ENCODE assay signal across 11 cellular contexts in the genomic region with DNA sequence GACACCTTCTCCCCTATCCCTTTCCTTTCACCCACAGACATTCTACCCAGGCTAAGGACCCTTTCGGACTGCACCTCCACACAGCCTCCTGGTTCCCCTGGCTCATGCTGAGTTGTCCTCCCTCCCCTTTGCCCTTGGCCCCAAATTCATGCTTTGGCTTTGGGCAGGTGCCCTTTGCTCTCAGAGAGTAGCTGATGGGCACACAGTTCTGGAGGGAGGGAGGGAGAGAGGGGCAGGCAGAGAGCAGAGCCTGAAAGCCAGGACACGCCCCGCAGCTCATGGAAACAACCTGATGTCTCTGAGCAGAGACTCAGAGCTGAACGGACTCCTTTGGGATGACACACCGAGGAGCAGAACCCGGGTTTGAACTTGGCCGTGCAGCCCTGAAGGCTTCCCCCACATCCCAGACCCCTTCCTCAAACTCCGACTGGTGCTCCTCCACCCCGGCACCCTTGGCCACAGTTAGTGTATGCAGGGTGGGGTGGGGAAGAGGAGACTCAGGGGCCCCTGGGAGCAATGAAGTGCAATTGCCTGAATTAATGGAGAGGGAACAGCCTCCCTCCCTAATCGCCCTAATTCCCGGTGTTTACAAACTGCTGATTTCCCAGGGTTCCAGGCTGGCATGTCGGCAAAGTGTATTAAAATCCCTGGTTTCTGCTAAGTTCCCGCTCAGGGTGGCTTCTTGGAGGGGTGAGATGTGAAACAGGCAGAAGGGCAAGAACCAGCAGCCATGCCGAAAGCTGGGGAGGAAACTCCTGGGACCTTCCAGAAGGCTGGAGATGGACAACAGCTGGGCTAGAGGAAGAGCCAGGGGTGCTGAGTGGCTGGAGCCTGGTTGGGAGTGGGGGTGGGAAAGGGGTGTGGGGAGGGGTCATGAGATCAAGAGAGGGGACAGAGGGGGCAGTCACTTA.
"Had no signal": no experiment of that assay in that cellular context is flagged by ENCODE, and none has a peak within 500 bp of the region (broad histone marks: within the 10 kb centered on the region; RNA-seq: fewer than 3 reads in every experiment).

No MANE protein-coding gene starts in this region.

- H3K4me3 Mint-ChIP-seq: activated T-helper 1 cell treated with anti-CD3 and anti-CD28 coated beads, Interleukin-12 subunit alpha, Interleukin-12 subunit beta, Interleukin-2, Interleukin-4 antibody, amounts not matched to agents 30 ng/mL and 10 ng/mL and 1 ng/mL, durations not matched to agents 14 hours and 24 hours and 36 hours; naive B cell had no signal

- H3K4me1 Mint-ChIP-seq: naive B cell had no signal

- H3K4me3 ChIP-seq: coronary artery, skin epidermis, tibial artery, vagina had no signal

- DNase-seq: activated CD4-positive, alpha-beta T cell treated with anti-CD3 and anti-CD28 coated beads for 4 hours; activated naive CD4-positive, alpha-beta T cell; caudate nucleus; effector CD8-positive, alpha-beta T cell; naive B cell; SW 1271; tibial artery had no signal

- H3K4me1 ChIP-seq: tibial artery, vagina had no signal

- H3K36me3 Mint-ChIP-seq: naive B cell had no signal

- H3K9me3 ChIP-seq: tibial artery, vagina had no signal

- H3K9me3 Mint-ChIP-seq: activated T-helper 1 cell treated with anti-CD3 and anti-CD28 coated beads, Interleukin-12 subunit alpha, Interleukin-12 subunit beta, Interleukin-2, Interleukin-4 antibody, amounts not matched to agents 30 ng/mL and 10 ng/mL and 1 ng/mL, durations not matched to agents 14 hours and 24 hours and 36 hours had no signal

- H3K27me3 ChIP-seq: vagina had no signal

- H3K36me3 ChIP-seq: tibial artery, vagina had no signal

- H3K27ac Mint-ChIP-seq: activated T-helper 1 cell treated with anti-CD3 and anti-CD28 coated beads, Interleukin-12 subunit alpha, Interleukin-12 subunit beta, Interleukin-2, Interleukin-4 antibody, amounts not matched to agents 30 ng/mL and 10 ng/mL and 1 ng/mL, durations not matched to agents 14 hours and 24 hours and 36 hours; naive B cell had no signal

- H3K27ac ChIP-seq: coronary artery, skin epidermis, tibial artery, vagina had no signal
